Comparison of ENCODE assay signal across 21 cellular contexts in the genomic region with DNA sequence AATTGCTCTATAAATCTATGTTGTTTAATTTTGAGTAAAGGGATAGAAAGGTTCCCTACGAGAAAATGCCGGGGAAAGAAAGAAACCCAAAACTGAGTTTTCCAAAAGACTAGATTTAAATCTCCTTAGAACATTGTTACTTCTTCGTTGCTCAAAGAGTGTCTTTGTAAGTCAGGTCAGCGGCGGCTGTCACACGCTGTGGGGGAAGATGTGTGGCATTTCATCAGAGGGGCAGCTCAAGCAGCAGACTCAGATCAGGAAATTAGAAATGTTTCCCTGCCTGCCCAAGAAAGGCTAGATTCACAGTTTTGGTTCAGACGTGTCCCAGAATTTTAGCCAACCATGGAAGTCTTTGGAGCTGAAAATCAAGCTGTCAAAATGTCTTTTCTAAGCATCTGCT.
DNase-seq lines count a peak whose midpoint lies in the region; ATAC-seq, FAIRE-seq and TF ChIP-seq lines count a peak whose summit lies in the region.
"Had no signal": no experiment of that assay in that cellular context is flagged by ENCODE, and none has a peak within 500 bp of the region (broad histone marks: within the 10 kb centered on the region; RNA-seq: fewer than 3 reads in every experiment).

No MANE protein-coding gene starts in this region.

- ATAC-seq in GM23338 (no peak), IMR-90 (ENCODE audit: low read depth) (no peak), GM18873 (IDR thresholded peaks at IDR 0.05; ENCODE audit: low FRiP score, unreplicated experiment) (no peak)

- no peaks in the 10 kb centered on the region for H3K4me1 ChIP-seq in GM23338 (ENCODE audit: insufficient read depth)
- peaks cover 4% of the 10 kb centered on the region for H3K4me1 ChIP-seq in IMR-90 (ENCODE audit: control insufficient read depth, insufficient read depth, low read length)
- no peaks in the 10 kb centered on the region for H3K4me1 ChIP-seq in SK-N-SH (ENCODE audit: control insufficient read depth in 1 of 2, insufficient read depth in 2 of 2, low read depth in 1 of 2, low read length in 1 of 2)
- peaks cover 5% of the 10 kb centered on the region for H3K4me1 ChIP-seq in neural progenitor cell
- no peaks in the 10 kb centered on the region for H3K4me1 ChIP-seq in small intestine (ENCODE audit: control insufficient read depth in 2 of 2, insufficient read depth in 1 of 2, low read depth in 1 of 2, low read length in 1 of 2)
- H3K4me1 ChIP-seq: BE2C, Caco-2, HAP-1 had no signal

- H3K4me3 Mint-ChIP-seq in GM23338 (no peak overlapping the region), neural progenitor cell (no peak overlapping the region)
- H3K4me3 Mint-ChIP-seq: CD4-positive, CD25-positive, alpha-beta regulatory T cell; CD8-positive, alpha-beta memory T cell had no signal

- H3K27me3 Mint-ChIP-seq in GM23338 (ENCODE audit: insufficient read depth, low read depth, poor library complexity) (no peaks in the 10 kb centered on the region), neural progenitor cell (ENCODE audit: insufficient read depth, low read depth) (peaks cover 2% of the 10 kb centered on the region)

- no peaks in the 10 kb centered on the region for H3K36me3 ChIP-seq in GM23338 (ENCODE audit: insufficient read depth)
- no peaks in the 10 kb centered on the region for H3K36me3 ChIP-seq in IMR-90 (ENCODE audit: control insufficient read depth, insufficient read depth, low read length)
- H3K36me3 ChIP-seq in SK-N-SH (replicated peaks in 1 of 2; ENCODE audit: control insufficient read depth in 1 of 2, insufficient read depth in 2 of 2, low read length in 1 of 2) = no peaks in the 10 kb centered on the region
- H3K36me3 ChIP-seq in neural progenitor cell = no peaks in the 10 kb centered on the region
- no peaks in the 10 kb centered on the region for H3K36me3 ChIP-seq in small intestine (ENCODE audit: control insufficient read depth in 2 of 2, insufficient read depth in 2 of 2, low read length in 2 of 2)
- H3K36me3 ChIP-seq: BE2C, HAP-1 had no signal

- 0 out of 2 replicates have a peak overlapping the region, but pooled peaks have one; percentile 6 for H3K4ac ChIP-seq in IMR-90 (ENCODE audit: low read depth, low read length)

- no peak overlapping the region for H3K56ac ChIP-seq in IMR-90 (ENCODE audit: extremely low read depth, insufficient read depth, low read length)

- no peak for FAIRE-seq in small intestine (lab: Jason Lieb, UNC)
- FAIRE-seq: A204.1, D721Med, GM12892, GM18507 had no signal

- TF ChIP-seq POLR2A in IMR-90 (IDR thresholded peaks at IDR 0.05; ENCODE audit: low read depth, low read length) = no peak

- H3K9me3 Mint-ChIP-seq in GM23338 (no peaks in the 10 kb centered on the region), neural progenitor cell (peaks cover 14% of the 10 kb centered on the region)

- peaks cover 1% of the 10 kb centered on the region; the same call in 1 of the 2 replicates for H3K9me3 ChIP-seq in IMR-90 (ENCODE audit: control insufficient read depth, insufficient read depth, low read length)
- peaks cover 13% of the 10 kb centered on the region; the same call in 1 of the 2 replicates for H3K9me3 ChIP-seq in SK-N-SH
- H3K9me3 ChIP-seq in neural progenitor cell (ENCODE audit: low read depth) = no peaks in the 10 kb centered on the region
- H3K9me3 ChIP-seq in small intestine (ENCODE audit: control insufficient read depth, low read depth) = no peaks in the 10 kb centered on the region
- H3K9me3 ChIP-seq: BE2C, HAP-1 had no signal

- peak overlapping the region; percentile 10; the same call in 1 of the 3 replicates for H2BK15ac ChIP-seq in IMR-90 (ENCODE audit: low read depth, low read length)

- TF ChIP-seq CTCF in GM23338 (conservative IDR thresholded peaks at IDR 0.05; ENCODE audit: low read depth in 2 of 2) (no peak), IMR-90 (conservative IDR thresholded peaks at IDR 0.05; ENCODE audit: low read depth, low read length) (no peak), SK-N-SH (IDR thresholded peaks at IDR 0.05) (no peak), neural progenitor cell (IDR thresholded peaks at IDR 0.05) (no peak), GM20000 (IDR thresholded peaks at IDR 0.05; ENCODE audit: extremely low read depth, missing control alignments) (no peak)

- no peaks in the 10 kb centered on the region for H3K9me1 ChIP-seq in IMR-90 (ENCODE audit: insufficient read depth, low read length)

- no peaks in the 10 kb centered on the region for H3K4me1 Mint-ChIP-seq in GM23338
- H3K4me1 Mint-ChIP-seq in neural progenitor cell = peaks cover 6% of the 10 kb centered on the region
- H3K4me1 Mint-ChIP-seq: CD4-positive, CD25-positive, alpha-beta regulatory T cell; CD8-positive, alpha-beta memory T cell had no signal

- 0 out of 2 replicates have a peak overlapping the region, but pooled peaks have one; percentile 41 for H2BK120ac ChIP-seq in IMR-90 (ENCODE audit: low read depth, low read length)

- H3K9ac ChIP-seq in IMR-90 (ENCODE audit: low read depth, low read length) (no peak overlapping the region; the same call in 1 of the 2 replicates), SK-N-SH (peak overlapping the region; percentile 10; the same call in 1 of the 2 replicates), neural progenitor cell (no peak overlapping the region)

- no TSS peak for BruUV-seq in IMR-90 (replicated peaks; lab: Mats Ljungman, UMichigan)

- H4K5ac ChIP-seq in IMR-90 (ENCODE audit: low read depth, low read length) = peak overlapping the region; percentile 45; the same call in 1 of the 2 replicates

- no peak overlapping the region for H2BK5ac ChIP-seq in IMR-90 (ENCODE audit: low read depth, low read length, poor library complexity, severe bottlenecking)

- TF ChIP-seq RAD21 in IMR-90 (IDR thresholded peaks at IDR 0.05; ENCODE audit: low read length) = no peak
- TF ChIP-seq RAD21 in SK-N-SH (IDR thresholded peaks at IDR 0.05; ENCODE audit: low read length) = no peak

- no peak overlapping the region for H4K91ac ChIP-seq in IMR-90 (ENCODE audit: insufficient read depth, low read depth, low read length)

- H3K27ac Mint-ChIP-seq in GM23338 (no peak overlapping the region), neural progenitor cell (no peak overlapping the region)
- H3K27ac Mint-ChIP-seq: CD4-positive, CD25-positive, alpha-beta regulatory T cell; CD8-positive, alpha-beta memory T cell had no signal

- no peaks in the 10 kb centered on the region for H3K79me2 ChIP-seq in GM23338 (replicated peaks; ENCODE audit: insufficient read depth)
- no peaks in the 10 kb centered on the region for H3K79me2 ChIP-seq in SK-N-SH (ENCODE audit: insufficient read depth)
- no peaks in the 10 kb centered on the region for H3K79me2 ChIP-seq in neural progenitor cell (ENCODE audit: low read depth)

- WGBS in IMR-90 (ENCODE audit: extremely low coverage in 2 of 2, insufficient read length in 1 of 2), 2 experiments = 0% methylated on average over 1 of the region's 7 CpGs; no CpG with 5 or more reads in 1 of the 2 experiments
- WGBS in SK-N-SH (ENCODE audit: low lambda C conversion rate) = 26% methylated on average over 7 of the region's 7 CpGs
- 66 to 82% (median 78%) methylated on average over 7 of the region's 7 CpGs for WGBS in small intestine, 3 donors

- H2AK5ac ChIP-seq in IMR-90 (ENCODE audit: low read depth, low read length) = 0 out of 2 replicates have a peak overlapping the region, but pooled peaks have one; percentile 24

- 0 out of 2 replicates have a peak overlapping the region, but pooled peaks have one; percentile 18 for H3K23ac ChIP-seq in IMR-90 (ENCODE audit: low read depth, low read length)

- H3K79me1 ChIP-seq in IMR-90 (ENCODE audit: low read depth in 1 of 2, low read length in 2 of 2) = no peaks in the 10 kb centered on the region

- no peak overlapping the region for H2AK9ac ChIP-seq in IMR-90 (replicated peaks; ENCODE audit: low read depth, low read length, poor library complexity)

- no peak overlapping the region for H3K4me2 ChIP-seq in GM23338
- H3K4me2 ChIP-seq in IMR-90 (ENCODE audit: low read depth, low read length) = no peak overlapping the region
- H3K4me2 ChIP-seq in SK-N-SH = peak overlapping the region; percentile 48
- no peak overlapping the region for H3K4me2 ChIP-seq in neural progenitor cell

- H3K9me2 ChIP-seq in GM23338 (ENCODE audit: insufficient read depth) (no peaks in the 10 kb centered on the region), SK-N-SH (no peaks in the 10 kb centered on the region)

- H4K20me1 ChIP-seq in GM23338 (replicated peaks; ENCODE audit: insufficient read depth) (no peaks in the 10 kb centered on the region), IMR-90 (ENCODE audit: insufficient read depth, low read length) (no peaks in the 10 kb centered on the region), SK-N-SH (ENCODE audit: insufficient read depth) (no peaks in the 10 kb centered on the region), neural progenitor cell (ENCODE audit: low read depth) (no peaks in the 10 kb centered on the region)

- intact Hi-C loops in IMR-90 (cut with micrococcal nuclease) = no loop called here

- H3K27me3 ChIP-seq in GM23338 (ENCODE audit: insufficient read depth) = no peaks in the 10 kb centered on the region
- no peaks in the 10 kb centered on the region for H3K27me3 ChIP-seq in IMR-90 (ENCODE audit: control insufficient read depth, insufficient read depth, low read length)
- H3K27me3 ChIP-seq in SK-N-SH (ENCODE audit: insufficient read depth) = no peaks in the 10 kb centered on the region
- no peaks in the 10 kb centered on the region for H3K27me3 ChIP-seq in neural progenitor cell
- no peaks in the 10 kb centered on the region for H3K27me3 ChIP-seq in small intestine (ENCODE audit: control insufficient read depth in 2 of 2, insufficient read depth in 2 of 2, low read length in 2 of 2)
- H3K27me3 ChIP-seq: BE2C had no signal

- DNase-seq in GM23338 (ENCODE audit: low spot score) = peak; percentile 9
- no peak for DNase-seq in IMR-90
- no peak for DNase-seq in SK-N-SH
- peak; percentile 19 for DNase-seq in neural progenitor cell (ENCODE audit: low spot score)
- no peak for DNase-seq in DMS53 (lab: John Stamatoyannopoulos, UW)
- DNase-seq in small intestine = no peak
- DNase-seq in GM20000 (ENCODE audit: low spot score) = no peak
- DNase-seq: ACHN; BE2C; C1 segment of cervical spinal cord; Caco-2; CD4-positive, CD25-positive, alpha-beta regulatory T cell; CD8-positive, alpha-beta memory T cell; DMS79; GDM1 had no signal

- no peak overlapping the region for H3K4me3 ChIP-seq in GM23338
- no peak overlapping the region for H3K4me3 ChIP-seq in IMR-90 (ENCODE audit: insufficient read depth, low read depth, low read length)
- H3K4me3 ChIP-seq in SK-N-SH (ENCODE audit: low read depth in 2 of 2, low read length in 1 of 2) = no peak overlapping the region; a peak in 1 of 4 replicates
- no peak overlapping the region for H3K4me3 ChIP-seq in neural progenitor cell
- H3K4me3 ChIP-seq in small intestine (ENCODE audit: low read depth in 1 of 2, low read length in 2 of 2) = no peak overlapping the region
- H3K4me3 ChIP-seq: HAP-1 had no signal

- POLR2A ChIA-PET in IMR-90 (lab: Charles Lee; ENCODE audit: unreplicated experiment) (no interaction called here), SK-N-SH (lab: Yijun Ruan, JAX) (no interaction called here)

- H3K27ac ChIP-seq in GM23338 (ENCODE audit: low read depth) = no peak overlapping the region
- peak overlapping the region; percentile 40; the same call in 1 of the 2 replicates for H3K27ac ChIP-seq in IMR-90 (ENCODE audit: insufficient read depth, low read length)
- H3K27ac ChIP-seq in SK-N-SH (ENCODE audit: low read depth in 2 of 2, low read length in 1 of 2) = no peak overlapping the region
- H3K27ac ChIP-seq in neural progenitor cell = no peak overlapping the region
- no peak overlapping the region for H3K27ac ChIP-seq in small intestine (ENCODE audit: low read depth in 1 of 2, low read length in 1 of 2)

- no peak for TF ChIP-seq EP300 in SK-N-SH (IDR thresholded peaks at IDR 0.05; ENCODE audit: borderline replicate concordance in 1 of 2, low read depth in 1 of 2, low read length in 1 of 2)

- peak overlapping the region in 1 of 2 experiments; percentile 4; a peak in 1 of 4 replicates for H4K8ac ChIP-seq in IMR-90 (ENCODE audit: low read depth in 2 of 2, low read length in 2 of 2)

- H3F3A ChIP-seq in GM23338 (replicated peaks; ENCODE audit: low read depth) (no peaks in the 10 kb centered on the region), SK-N-SH (replicated peaks; ENCODE audit: insufficient read depth) (no peaks in the 10 kb centered on the region), neural progenitor cell (ENCODE audit: low read depth) (no peaks in the 10 kb centered on the region)

- H2AFZ ChIP-seq in GM23338 = peak overlapping the region; percentile 63; the same call in 1 of the 2 replicates
- no peak overlapping the region for H2AFZ ChIP-seq in IMR-90 (replicated peaks; ENCODE audit: low read length, poor library complexity)
- peak overlapping the region; percentile 90 for H2AFZ ChIP-seq in SK-N-SH (ENCODE audit: low read depth)
- peak overlapping the region; percentile 76 for H2AFZ ChIP-seq in neural progenitor cell (replicated peaks)

- CTCF ChIA-PET in IMR-90 (lab: Yijun Ruan, JAX) (no interaction called here), SK-N-SH (lab: Yijun Ruan, JAX) (no interaction called here)

- dilution Hi-C loops in IMR-90 (cut with HindIII; ENCODE audit: low sequenced_read_pairs, unreplicated experiment) = no loop called here

- H3K18ac ChIP-seq in IMR-90 (ENCODE audit: low read depth, low read length) = peak overlapping the region; percentile 77

- H3K14ac ChIP-seq in IMR-90 (replicated peaks; ENCODE audit: low read depth, low read length) = peak overlapping the region; percentile 7; the same call in 1 of the 2 replicates

- H3K36me3 Mint-ChIP-seq in GM23338 (ENCODE audit: low read depth) (no peaks in the 10 kb centered on the region), neural progenitor cell (no peaks in the 10 kb centered on the region)
- H3K36me3 Mint-ChIP-seq: CD4-positive, CD25-positive, alpha-beta regulatory T cell; CD8-positive, alpha-beta memory T cell had no signal

- in situ Hi-C loops in IMR-90 (cut with MboI; ENCODE audit: low sequenced_read_pairs) = no loop called here

- H2BK20ac ChIP-seq in IMR-90 (ENCODE audit: low read depth, low read length) = 0 out of 2 replicates have a peak overlapping the region, but pooled peaks have one; percentile 13

Comparison
In these comparisons a context has a peak if more than half of its experiments do, and no peak if none do; other contexts are left out.
1. DNase-seq: peak in GM23338 (single experiment) and neural progenitor cell (single experiment); none in IMR-90 (single experiment), SK-N-SH (single experiment), DMS53 (single experiment), small intestine (single experiment) and GM20000 (single experiment).